Comparison of ENCODE assay signal across 9 cellular contexts in genomic region chrX:112839856-112840255, GRCh38. TPM values are rescaled to one million over a fixed set of nuclear protein-coding genes. Genes with fewer than 3 reads are reported as not detected.
A peak's percentile ranks its signal among the peaks of the same experiment; 100 is the strongest.
DNase-seq lines count a peak whose midpoint lies in the region; ATAC-seq, FAIRE-seq and TF ChIP-seq lines count a peak whose summit lies in the region.
"Had no signal": no experiment of that assay in that cellular context is flagged by ENCODE, and none has a peak within 500 bp of the region (broad histone marks: within the 10 kb centered on the region; RNA-seq: fewer than 3 reads in every experiment).

No MANE protein-coding gene starts in this region.

- no peak overlapping the region for H2AFZ ChIP-seq in GM12878 (ENCODE audit: control insufficient read depth, low read depth, low read length)

- peaks cover 8% of the 10 kb centered on the region for H3K4me1 Mint-ChIP-seq in activated T-cell treated with anti-CD3 and anti-CD28 coated beads, Interleukin-2, amount 50 U/mL, for 4 hours (ENCODE audit: low read depth)

- TF ChIP-seq POLR2A in GM12878 (IDR thresholded peaks at IDR 0.05; ENCODE audit: low read depth, low read length) (no peak), thyroid gland (IDR thresholded peaks at IDR 0.05) (no peak)

- in situ Hi-C loops in GM12878 (cut with MboI), result loop anchor here (10.0 kb wide), 1 partner anchor 195 kb away; no protein-coding TSS in a partner anchor

- FAIRE-seq in GM12878 (lab: Jason Lieb, UNC), result no peak
- FAIRE-seq: colon had no signal

- TF ChIP-seq RAD21 in GM12878 (IDR thresholded peaks at IDR 0.05; ENCODE audit: insufficient read depth, low read depth, low read length), result no peak

- peaks cover 3% of the 10 kb centered on the region; the same call in 1 of the 2 replicates for H3K4me1 ChIP-seq in GM12878 (ENCODE audit: control insufficient read depth, insufficient read depth, low read length)
- H3K4me1 ChIP-seq in lower lobe of right lung, result no peaks in the 10 kb centered on the region
- H3K4me1 ChIP-seq in thyroid gland, result no peaks in the 10 kb centered on the region

- H3K9me3 Mint-ChIP-seq in activated T-cell treated with anti-CD3 and anti-CD28 coated beads, Interleukin-2, amount 50 U/mL, for 4 hours, result no peaks in the 10 kb centered on the region

- intact Hi-C loops in GM12878 (cut with micrococcal nuclease; ENCODE audit: unreplicated experiment) (loop anchor here (5.0 to 10.0 kb wide), 2 partner anchors 75 to 163 kb away; partner anchors contain the start of gene LHFPL1), lower lobe of right lung (cut with DNase I) (no loop called here), thyroid gland (cut with DNase I) (no loop called here)

- H3K4me3 ChIP-seq in GM12878 (peak overlapping the region; percentile 80), lower lobe of right lung (peak overlapping the region; percentile 75), thyroid gland (replicated peaks in 1 of 3) (peak overlapping the region in 2 of 3 donors; percentile 46 to 66)

- RAD21 ChIA-PET in GM12878 (lab: Charles Lee; ENCODE audit: unreplicated experiment), result no interaction called here

- peak overlapping the region; percentile 24; the same call in 1 of the 2 replicates for H3K9ac ChIP-seq in GM12878 (ENCODE audit: control insufficient read depth, insufficient read depth, low read length)

- BruUV-seq in GM12878 (replicated peaks; lab: Mats Ljungman, UMichigan), result TSS peak; percentile 60

- TF ChIP-seq CTCF in GM12878 (IDR thresholded peaks at IDR 0.05 in 2 of 3, conservative IDR thresholded peaks at IDR 0.05 in 1 of 3; ENCODE audit: control insufficient read depth in 2 of 3, extremely low read depth in 1 of 3, insufficient read depth in 1 of 3, low read depth in 3 of 3, low read length in 3 of 3) (no peak), lower lobe of right lung (IDR thresholded peaks at IDR 0.05) (no peak), thyroid gland (IDR thresholded peaks at IDR 0.05) (no peak)

- no peaks in the 10 kb centered on the region for H3K36me3 ChIP-seq in GM12878 (ENCODE audit: control insufficient read depth in 2 of 2, insufficient read depth in 2 of 2, low read length in 1 of 2)
- no peaks in the 10 kb centered on the region for H3K36me3 ChIP-seq in lower lobe of right lung
- H3K36me3 ChIP-seq in thyroid gland, result no peaks in the 10 kb centered on the region

- WGBS in GM12878 (ENCODE audit: insufficient coverage, insufficient replicate concordance, low lambda C conversion rate, missing lambda C conversion rate), result 39% methylated on average over 5 of the region's 5 CpGs
- 14 to 30% methylated on average over 3 to 5 of the region's 5 CpGs for WGBS in thyroid gland, 2 donors

- CTCF ChIA-PET in GM12878 (lab: Yijun Ruan, JAX), result interaction anchor here (1.2 kb wide), 1 partner anchor 11 kb away, joined by 3 read pairs; no protein-coding TSS in a partner anchor

- no peaks in the 10 kb centered on the region for H3K27me3 Mint-ChIP-seq in activated T-cell treated with anti-CD3 and anti-CD28 coated beads, Interleukin-2, amount 50 U/mL, for 4 hours (ENCODE audit: low read depth)

- H3K27ac ChIP-seq in GM12878 (ENCODE audit: control insufficient read depth, insufficient read depth) (no peak overlapping the region), lower lobe of right lung (no peak overlapping the region), thyroid gland (peak overlapping the region in 2 of 3 donors; percentile 40 to 63)

- ATAC-seq in activated T-cell treated with anti-CD3 and anti-CD28 coated beads, Interleukin-2, amount 50 U/mL, for 4 hours, result no peak
- ATAC-seq in GM12878 (no peak; the same call in 2 of the 3 replicates), lower lobe of right lung (no peak), HG03139 (IDR thresholded peaks at IDR 0.05; ENCODE audit: unreplicated experiment) (no peak), HG03460 (IDR thresholded peaks at IDR 0.05; ENCODE audit: unreplicated experiment) (no peak)

- SMC1A ChIA-PET in GM12878 (lab: Charles Lee; ENCODE audit: uncharacterized antibody, unreplicated experiment), result no interaction called here

- H3K79me2 ChIP-seq in GM12878 (ENCODE audit: control insufficient read depth, insufficient read depth, low read length), result no peaks in the 10 kb centered on the region

- H3K27me3 ChIP-seq in GM12878 (replicated peaks in 1 of 2; ENCODE audit: control insufficient read depth in 2 of 2, insufficient read depth in 2 of 2, low read length in 1 of 2) (no peaks in the 10 kb centered on the region), lower lobe of right lung (ENCODE audit: low read depth) (no peaks in the 10 kb centered on the region), thyroid gland (no peaks in the 10 kb centered on the region)

- peak overlapping the region; percentile 28 for H3K4me2 ChIP-seq in GM12878 (ENCODE audit: control insufficient read depth, insufficient read depth)

- peak overlapping the region; percentile 88 for H3K4me3 Mint-ChIP-seq in activated T-cell treated with anti-CD3 and anti-CD28 coated beads, Interleukin-2, amount 50 U/mL, for 4 hours

- H4K20me1 ChIP-seq in GM12878 (ENCODE audit: control insufficient read depth, insufficient read depth), result no peaks in the 10 kb centered on the region

- H3K36me3 Mint-ChIP-seq in activated T-cell treated with anti-CD3 and anti-CD28 coated beads, Interleukin-2, amount 50 U/mL, for 4 hours (ENCODE audit: insufficient read depth), result no peaks in the 10 kb centered on the region

- POLR2A ChIA-PET in GM12878 (lab: Charles Lee), result no interaction called here

- H3K9me3 ChIP-seq in GM12878 (replicated peaks; ENCODE audit: control insufficient read depth, insufficient read depth, low read length) (no peaks in the 10 kb centered on the region), lower lobe of right lung (no peaks in the 10 kb centered on the region), thyroid gland (no peaks in the 10 kb centered on the region)

- no peak for DNase-seq in activated T-cell treated with anti-CD3 and anti-CD28 coated beads, Interleukin-2, amount 50 U/mL, for 4 hours
- no peak for DNase-seq in activated T-cell treated with anti-CD3 and anti-CD28 coated beads, Interleukin-2, amount 50 U/mL, for 1 hour
- DNase-seq in GM12878 (ENCODE audit: low read depth, low spot score) (no peak), lower lobe of right lung (no peak), thyroid gland (no peak), activated gamma-delta T cell treated with Interleukin-2 at 50 U/mL for 16 hours (no peak)

- no peak for TF ChIP-seq EP300 in GM12878 (IDR thresholded peaks at IDR 0.05; ENCODE audit: borderline replicate concordance in 1 of 2, control insufficient read depth in 1 of 2, low read depth in 2 of 2, low read length in 2 of 2)

TF ChIP-seq in GM12878, 131 proteins besides CTCF, POLR2A, EP300 and RAD21 (continues in another document):
- TF ChIP-seq SIX5 (IDR thresholded peaks at IDR 0.05; ENCODE audit: low read depth, low read length, severe bottlenecking) (no peak), ATF3 (IDR thresholded peaks at IDR 0.05; ENCODE audit: borderline replicate concordance, extremely low read depth, low read depth, low read length) (no peak), TCF12 (IDR thresholded peaks at IDR 0.05; ENCODE audit: low read depth, low read length) (no peak), HDAC6 (IDR thresholded peaks at IDR 0.05; ENCODE audit: unreplicated experiment) (no peak), SMC3 (IDR thresholded peaks at IDR 0.05; ENCODE audit: borderline replicate concordance, low read length) (no peak), NFXL1 (IDR thresholded peaks at IDR 0.05; ENCODE audit: borderline replicate concordance) (no peak), SKIL (IDR thresholded peaks at IDR 0.05; ENCODE audit: low read depth, poor library complexity, severe bottlenecking) (no peak)

RNA-seq across cellular contexts. Expression of gene AMOT, which starts 0.8 kb away (rescaled TPM):
- 1 to 10 TPM in 2 of 3 donors, under 1 TPM in 1; 0.56 to 1.3 (median 1.0) TPM for total RNA-seq in activated T-cell treated with anti-CD3 and anti-CD28 coated beads, Interleukin-2, amount 50 U/mL, for 4 hours
- total RNA-seq in GM12878 (2013; cell fraction: nucleolus; rRNA removed), result 1.8 and 3.0 TPM in 2 replicates
- 5.2 and 6.3 TPM in 2 replicates for total RNA-seq in GM12878 (2014; rRNA removed)
- 2.5 and 3.0 TPM in 2 replicates for total RNA-seq in GM12878 (2014; rRNA removed; fragmentation: Illumina TruSeq; extraction: Trizol)
- total RNA-seq in GM12878 (2021), result 12.5 and 14.5 TPM in 2 replicates
- 3.2 TPM for polyA plus RNA-seq in GM12878 (2011; ENCODE audit: low read depth)
- 1.7 and 3.4 TPM in 2 replicates for polyA plus RNA-seq in GM12878 (2011; rRNA removed)
- polyA plus RNA-seq in GM12878 (2011; cell fraction: cytosol; rRNA removed), result 3.2 and 3.4 TPM in 2 replicates
- 5.4 and 14.7 TPM in 2 replicates for polyA plus RNA-seq in GM12878 (2011; cell fraction: nucleus; rRNA removed)
- polyA plus RNA-seq in GM12878 (2012), result 4.5 and 5.6 TPM in 2 replicates
- polyA plus RNA-seq in GM12878 (2014; fragmentation: Illumina TruSeq; extraction: Trizol), result 4.9 and 5.1 TPM in 2 replicates
- polyA plus RNA-seq in GM12878 (2014; fragmentation: Nextera tagmentation; extraction: Ambion mirVana), result 1 to 10 TPM in 1 of 2 experiments, under 1 TPM in 1; 0.92 to 1.4 TPM
- polyA plus RNA-seq in GM12878 (2014; rRNA removed), result 2.8 and 5.5 TPM in 2 replicates
- 1 to 10 TPM; 2.6 to 2.7 TPM for polyA plus RNA-seq in GM12878 (2016; fragmentation: Nextera tagmentation; extraction: Ambion mirVana)
- polyA minus RNA-seq in GM12878 (2011; rRNA and poly(A)+ RNA removed), result 7.2 and 9.7 TPM in 2 replicates
- 3.6 and 4.6 TPM in 2 replicates for polyA minus RNA-seq in GM12878 (2011; cell fraction: cytosol; rRNA and poly(A)+ RNA removed)
- 1.6 and 11.7 TPM in 2 replicates for polyA minus RNA-seq in GM12878 (2011; cell fraction: nucleus; rRNA and poly(A)+ RNA removed)
- total RNA-seq in lower lobe of right lung, result 12.4 TPM
- 10 to 100 TPM in 3 of 4 donors, 1 to 10 TPM in 1; 8.0 to 20.7 (median 14.1) TPM for total RNA-seq in thyroid gland

Comparison
In these comparisons a context has a peak if more than half of its experiments do, and no peak if none do; other contexts are left out.
1. H3K27ac ChIP-seq: peak in thyroid gland (2 of 3); none in GM12878 (single experiment) and lower lobe of right lung (single experiment).
2. Peak in every context shown above with its lines, with median percentiles within 50 percentile points of each other: H3K4me3 ChIP-seq.